In genomic region chr4:6859543-6859942, GRCh38 we compare ENCODE assay signal across 16 cellular contexts.
"Had no signal": no experiment of that assay in that cellular context is flagged by ENCODE, and none has a peak within 500 bp of the region (broad histone marks: within the 10 kb centered on the region; RNA-seq: fewer than 3 reads in every experiment).

No MANE protein-coding gene starts in this region.

- H3K9me3 Mint-ChIP-seq: activated CD8-positive, alpha-beta T cell treated with anti-CD3 and anti-CD28 coated beads for 36 hours; activated naive CD4-positive, alpha-beta T cell treated with anti-CD3 and anti-CD28 coated beads for 36 hours; memory B cell; natural killer cell had no signal

- H3K27me3 ChIP-seq: hepatocyte, stomach, tibial artery, vagina had no signal

- H3K27ac ChIP-seq: hepatocyte, stomach, tibial artery, vagina had no signal

- ATAC-seq: activated CD4-positive, alpha-beta T cell treated with anti-CD3 and anti-CD28 coated beads for 36 hours; activated CD8-positive, alpha-beta T cell treated with anti-CD3 and anti-CD28 coated beads for 36 hours; natural killer cell had no signal

- H3K4me3 Mint-ChIP-seq: activated CD4-positive, alpha-beta T cell treated with anti-CD3 and anti-CD28 coated beads for 36 hours; activated CD8-positive, alpha-beta T cell treated with anti-CD3 and anti-CD28 coated beads for 36 hours; activated naive CD4-positive, alpha-beta T cell treated with anti-CD3 and anti-CD28 coated beads for 36 hours; memory B cell; natural killer cell had no signal

- H3K27me3 Mint-ChIP-seq: activated CD4-positive, alpha-beta T cell treated with anti-CD3 and anti-CD28 coated beads for 36 hours; activated CD8-positive, alpha-beta T cell treated with anti-CD3 and anti-CD28 coated beads for 36 hours; memory B cell had no signal

- H3K4me3 ChIP-seq: hepatocyte, stomach, tibial artery, vagina had no signal

- H3K27ac Mint-ChIP-seq: activated CD4-positive, alpha-beta T cell treated with anti-CD3 and anti-CD28 coated beads for 36 hours; activated CD8-positive, alpha-beta T cell treated with anti-CD3 and anti-CD28 coated beads for 36 hours; activated naive CD4-positive, alpha-beta T cell treated with anti-CD3 and anti-CD28 coated beads for 36 hours; memory B cell; natural killer cell had no signal

- DNase-seq: activated CD4-positive, alpha-beta T cell treated with anti-CD3 and anti-CD28 coated beads for 36 hours; activated CD8-positive, alpha-beta memory T cell treated with anti-CD3 and anti-CD28 coated beads, Interleukin-2, amount 50 U/mL, for 4 hours; activated CD8-positive, alpha-beta T cell treated with anti-CD3 and anti-CD28 coated beads for 36 hours; activated naive CD4-positive, alpha-beta T cell treated with anti-CD3 and anti-CD28 coated beads for 36 hours; amygdala; effector CD4-positive, alpha-beta T cell; natural killer cell; nucleus accumbens; stimulated activated CD4-positive, alpha-beta T cell treated with anti-CD3 and anti-CD28 coated beads, Interleukin-4, amount 100 ng/mL, for 1 hour; stimulated activated CD8-positive, alpha-beta memory T cell treated with anti-CD3 and anti-CD28 coated beads, Interleukin-4, amount 100 ng/mL, for 48 hours; stomach; T-helper 9 cell; tibial artery had no signal

- H3K9me3 ChIP-seq: stomach, tibial artery, vagina had no signal
